Comparison of ENCODE assay signal across 15 cellular contexts in the genomic region with DNA sequence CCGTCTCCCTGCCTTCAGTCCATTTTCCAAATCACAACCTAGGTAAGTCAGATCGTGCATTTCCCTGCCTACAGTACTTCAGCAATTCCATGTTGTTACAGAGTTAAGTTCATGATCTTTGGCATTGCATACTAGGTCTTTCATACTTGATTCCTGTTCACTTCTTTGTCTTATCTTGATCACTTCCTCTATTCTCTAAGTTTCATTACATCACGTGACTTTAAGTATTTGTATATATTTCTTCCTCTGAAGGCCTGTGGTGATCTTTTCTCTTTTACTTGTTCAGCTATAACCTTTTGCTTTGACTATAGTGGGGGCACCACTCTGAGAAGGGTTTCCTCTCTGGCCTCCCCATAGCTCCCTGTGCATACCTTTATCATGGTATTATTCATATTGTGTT.
A peak's percentile ranks its signal among the peaks of the same experiment; 100 is the strongest.
DNase-seq lines count a peak whose midpoint lies in the region; ATAC-seq and TF ChIP-seq lines count a peak whose summit lies in the region.
"Had no signal": no experiment of that assay in that cellular context is flagged by ENCODE, and none has a peak within 500 bp of the region (broad histone marks: within the 10 kb centered on the region; RNA-seq: fewer than 3 reads in every experiment).

No MANE protein-coding gene starts in this region.

- H3K4me3 ChIP-seq in tibial nerve (no peak overlapping the region), upper lobe of left lung (no peak overlapping the region), vagina (no peak overlapping the region)
- H3K4me3 ChIP-seq: breast epithelium, thyroid gland had no signal

- intact Hi-C loops in left colon (cut with DNase I, micrococcal nuclease), result no loop called here
- intact Hi-C loops in vagina (cut with DNase I), result no loop called here

- H3K9me3 ChIP-seq in tibial nerve (no peaks in the 10 kb centered on the region), upper lobe of left lung (no peaks in the 10 kb centered on the region), vagina (no peaks in the 10 kb centered on the region)
- H3K9me3 ChIP-seq: breast epithelium, thyroid gland had no signal

- ATAC-seq in GM18907 (IDR thresholded peaks at IDR 0.05; ENCODE audit: unreplicated experiment) (peak; percentile 88), HG02610 (IDR thresholded peaks at IDR 0.05; ENCODE audit: unreplicated experiment) (peak; percentile 57), HG03520 (IDR thresholded peaks at IDR 0.05; ENCODE audit: unreplicated experiment) (peak; percentile 76), left colon (peak; percentile 20), upper lobe of left lung (ENCODE audit: low FRiP score in 2 of 2) (no peak)
- ATAC-seq: PC-3 had no signal

- no peak for TF ChIP-seq POLR2A in tibial nerve (IDR thresholded peaks at IDR 0.05)
- TF ChIP-seq POLR2A in upper lobe of left lung (IDR thresholded peaks at IDR 0.05), result no peak
- TF ChIP-seq POLR2A in vagina (IDR thresholded peaks at IDR 0.05), result no peak

- no peaks in the 10 kb centered on the region for H3K27me3 ChIP-seq in tibial nerve
- no peaks in the 10 kb centered on the region for H3K27me3 ChIP-seq in upper lobe of left lung
- H3K27me3 ChIP-seq in vagina, result no peaks in the 10 kb centered on the region
- H3K27me3 ChIP-seq: breast epithelium, thyroid gland had no signal

- no peak for TF ChIP-seq EP300 in tibial nerve (IDR thresholded peaks at IDR 0.05)
- no peak for TF ChIP-seq EP300 in upper lobe of left lung (IDR thresholded peaks at IDR 0.05)

- H3K27ac ChIP-seq in tibial nerve (no peak overlapping the region), upper lobe of left lung (no peak overlapping the region), vagina (no peak overlapping the region)
- H3K27ac ChIP-seq: breast epithelium, thyroid gland had no signal

- H3K4me1 ChIP-seq in tibial nerve (no peaks in the 10 kb centered on the region), upper lobe of left lung (no peaks in the 10 kb centered on the region), vagina (no peaks in the 10 kb centered on the region)
- H3K4me1 ChIP-seq: breast epithelium, thyroid gland had no signal

- 78 to 79% methylated on average over 3 of the region's 3 CpGs for WGBS in tibial nerve, 2 donors
- WGBS in upper lobe of left lung, 2 donors, result 67 to 75% methylated on average over 3 of the region's 3 CpGs

- peaks cover 0 to 9% (median 0%) of the 10 kb centered on the region in 3 donors for H3K36me3 ChIP-seq in tibial nerve
- H3K36me3 ChIP-seq in upper lobe of left lung, result no peaks in the 10 kb centered on the region
- no peaks in the 10 kb centered on the region for H3K36me3 ChIP-seq in vagina
- H3K36me3 ChIP-seq: breast epithelium, thyroid gland had no signal

- DNase-seq in left colon (no peak), tibial nerve (ENCODE audit: low spot score in 2 of 2) (no peak), upper lobe of left lung (no peak), vagina (ENCODE audit: extremely low spot score in 2 of 2) (no peak), ecto neural progenitor cell (ENCODE audit: low spot score) (no peak)
- DNase-seq: erythroblast, HCEC 1CT, mesenchymal stem cell, NCI-H2029 treated with DMSO at 0.1 percent for 48 hours, PC-3, thyroid gland had no signal

- TF ChIP-seq CTCF in tibial nerve (IDR thresholded peaks at IDR 0.05) (no peak), upper lobe of left lung (IDR thresholded peaks at IDR 0.05) (no peak), vagina (IDR thresholded peaks at IDR 0.05) (no peak)

Comparison
In these comparisons a context has a peak if more than half of its experiments do, and no peak if none do; other contexts are left out.
1. ATAC-seq: peak in GM18907 (single experiment), HG02610 (single experiment), HG03520 (single experiment) and left colon (single experiment); none in upper lobe of left lung (0 of 2).